28 cellular contexts compared by ENCODE assay signal in genomic region chr3:127132876-127133275, GRCh38.
"Had no signal": no experiment of that assay in that cellular context is flagged by ENCODE, and none has a peak within 500 bp of the region (broad histone marks: within the 10 kb centered on the region; RNA-seq: fewer than 3 reads in every experiment).

No MANE protein-coding gene starts in this region.

- H3K27ac Mint-ChIP-seq: activated CD4-positive, alpha-beta memory T cell treated with anti-CD3 and anti-CD28 coated beads, Interleukin-2, amount 10 ng/mL, durations not matched to agents 7 days and 5 days; activated CD4-positive, alpha-beta T cell treated with anti-CD3 and anti-CD28 coated beads, Interleukin-2, amount 10 ng/mL, durations not matched to agents 7 days and 5 days; activated naive CD4-positive, alpha-beta T cell treated with anti-CD3 and anti-CD28 coated beads, Interleukin-2, amount 50 U/mL, for 72 hours; immature natural killer cell; naive thymus-derived CD8-positive, alpha-beta T cell had no signal

- H3K4me3 ChIP-seq: gastrocnemius medialis, left lung, lower lobe of right lung, pancreas, prostate gland, skin epidermis, testis, transverse colon, uterus had no signal

- H3K9me3 Mint-ChIP-seq: activated CD4-positive, alpha-beta memory T cell treated with anti-CD3 and anti-CD28 coated beads, Interleukin-2, amount 10 ng/mL, durations not matched to agents 7 days and 5 days; activated CD4-positive, alpha-beta T cell treated with anti-CD3 and anti-CD28 coated beads, Interleukin-2, amount 10 ng/mL, durations not matched to agents 7 days and 5 days; activated naive CD4-positive, alpha-beta T cell treated with anti-CD3 and anti-CD28 coated beads, Interleukin-2, amount 50 U/mL, for 72 hours; immature natural killer cell; neural crest cell had no signal

- H3K4me3 Mint-ChIP-seq: activated CD4-positive, alpha-beta memory T cell treated with anti-CD3 and anti-CD28 coated beads, Interleukin-2, amount 10 ng/mL, durations not matched to agents 7 days and 5 days; activated CD4-positive, alpha-beta T cell treated with anti-CD3 and anti-CD28 coated beads, Interleukin-2, amount 10 ng/mL, durations not matched to agents 7 days and 5 days; immature natural killer cell; naive thymus-derived CD8-positive, alpha-beta T cell; neural crest cell had no signal

- H3K27me3 ChIP-seq: gastrocnemius medialis, testis, uterus had no signal

- H3K36me3 Mint-ChIP-seq: activated naive CD4-positive, alpha-beta T cell treated with anti-CD3 and anti-CD28 coated beads, Interleukin-2, amount 50 U/mL, for 72 hours; immature natural killer cell; naive thymus-derived CD8-positive, alpha-beta T cell had no signal

- H3K36me3 ChIP-seq: gastrocnemius medialis, left lung, lower lobe of right lung, pancreas, prostate gland, transverse colon, uterus had no signal

- H3K27ac ChIP-seq: gastrocnemius medialis, left lung, lower lobe of right lung, pancreas, prostate gland, skin epidermis, testis, transverse colon, uterus, VCaP had no signal

- H3K4me1 Mint-ChIP-seq: activated CD4-positive, alpha-beta memory T cell treated with anti-CD3 and anti-CD28 coated beads, Interleukin-2, amount 10 ng/mL, durations not matched to agents 7 days and 5 days; activated CD4-positive, alpha-beta T cell treated with anti-CD3 and anti-CD28 coated beads, Interleukin-2, amount 10 ng/mL, durations not matched to agents 7 days and 5 days; immature natural killer cell had no signal

- H3K9me3 ChIP-seq: gastrocnemius medialis, left lung, lower lobe of right lung, pancreas, prostate gland, testis, transverse colon, uterus had no signal

- ATAC-seq: activated naive CD4-positive, alpha-beta T cell treated with anti-CD3 and anti-CD28 coated beads, Interleukin-2, amount 50 U/mL, for 72 hours; gastrocnemius medialis; left lung; lower lobe of right lung; naive thymus-derived CD8-positive, alpha-beta T cell; pancreas; sciatic nerve; stimulated activated naive CD8-positive, alpha-beta T cell treated with anti-CD3 and anti-CD28 coated beads, Interleukin-15, Interleukin-2, amounts not matched to agents 100 U/mL and 50 U/mL, for 24 hours had no signal

- DNase-seq: activated CD4-positive, alpha-beta memory T cell treated with anti-CD3 and anti-CD28 coated beads, Interleukin-2, amount 10 ng/mL, durations not matched to agents 7 days and 5 days; activated CD4-positive, alpha-beta T cell treated with anti-CD3 and anti-CD28 coated beads, Interleukin-2, amount 10 ng/mL, durations not matched to agents 7 days and 5 days; activated CD4-positive, CD25-positive, alpha-beta regulatory T cell treated with anti-CD3 and anti-CD28 coated beads, Interleukin-2, amount 50 U/mL, for 72 hours; activated naive CD4-positive, alpha-beta T cell; activated T-cell treated with anti-CD3 and anti-CD28 coated beads, Interleukin-2, amount 50 U/mL, for 48 hours; effector CD8-positive, alpha-beta T cell; gastrocnemius medialis; glutamatergic neuron; immature natural killer cell; left lung; lower lobe of right lung; mesenchymal stem cell; naive thymus-derived CD8-positive, alpha-beta T cell; nucleus accumbens; pancreas; retina; stimulated activated CD4-positive, alpha-beta T cell treated with anti-CD3 and anti-CD28 coated beads, Interleukin-12 subunit alpha, Interleukin-12 subunit beta, amount 100 ng/mL, for 4 hours; stimulated activated CD4-positive, alpha-beta T cell treated with anti-CD3 and anti-CD28 coated beads, Interleukin-4, amount 100 ng/mL, for 1 hour; stimulated activated naive CD8-positive, alpha-beta T cell treated with anti-CD3 and anti-CD28 coated beads, Interleukin-15, Interleukin-2, amounts not matched to agents 100 U/mL and 50 U/mL, for 24 hours; testis; transverse colon; uterus had no signal
